In the genomic region with DNA sequence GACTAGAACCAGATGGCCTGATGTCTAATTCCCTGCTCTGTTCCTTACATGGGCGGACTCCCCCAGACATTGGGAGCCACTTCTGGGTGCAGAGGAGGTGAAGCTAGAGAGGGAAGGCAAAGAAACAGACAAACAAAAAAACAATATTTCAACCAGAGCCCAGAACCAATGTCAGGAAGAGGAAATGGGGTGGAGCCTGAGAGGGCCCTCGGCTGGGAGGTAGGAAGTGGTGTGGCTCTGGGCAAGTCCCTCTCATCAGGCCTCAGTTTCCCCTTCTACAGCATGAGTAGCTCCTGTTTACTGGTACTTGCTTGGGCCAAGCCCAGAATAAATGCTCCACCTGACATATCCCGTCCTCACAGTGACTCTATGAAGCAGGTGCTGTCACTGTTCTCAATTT, we compare ENCODE assay signal across 9 cellular contexts. TPM values are rescaled to one million over a fixed set of nuclear protein-coding genes. Genes with fewer than 3 reads are reported as not detected.
DNase-seq lines count a peak whose midpoint lies in the region; ATAC-seq and TF ChIP-seq lines count a peak whose summit lies in the region.
"Had no signal": no experiment of that assay in that cellular context is flagged by ENCODE, and none has a peak within 500 bp of the region (broad histone marks: within the 10 kb centered on the region; RNA-seq: fewer than 3 reads in every experiment).

No MANE protein-coding gene starts in this region.

- POLR2A ChIA-PET in activated naive CD8-positive, alpha-beta T cell treated with anti-CD3 and anti-CD28 coated beads, Interleukin-2, amount 10 ng/mL, durations not matched to agents 7 days and 5 days (lab: Charles Lee) = interaction anchor here (0.8 to 2.8 kb wide), 10 partner anchors 9 to 148 kb away, joined by 4 to 17 read pairs (median 7); partner anchors contain the start of genes CDK9, SH2D3C and TOR2A

- DNase-seq in activated T-cell treated with anti-CD3 and anti-CD28 coated beads, Interleukin-2, amount 50 U/mL, for 72 hours = no peak
- no peak for DNase-seq in activated T-cell treated with anti-CD3 and anti-CD28 coated beads for 4 hours
- DNase-seq in activated naive CD8-positive, alpha-beta T cell treated with anti-CD3 and anti-CD28 coated beads, Interleukin-2, amount 10 ng/mL, durations not matched to agents 7 days and 5 days = no peak
- peak; percentile 37 to 53 for DNase-seq in lung microvascular endothelial cell (ENCODE audit: low read depth in 2 of 2)
- DNase-seq in foreskin keratinocyte = no peak

- H3K27ac ChIP-seq in temporal lobe (ENCODE audit: low read depth, low read length) (peak overlapping the region; percentile 5), foreskin keratinocyte (no peak overlapping the region)

- peak overlapping the region; percentile 85 for H3K27ac Mint-ChIP-seq in activated T-cell treated with anti-CD3 and anti-CD28 coated beads, Interleukin-2, amount 50 U/mL, for 72 hours
- H3K27ac Mint-ChIP-seq in activated naive CD8-positive, alpha-beta T cell treated with anti-CD3 and anti-CD28 coated beads, Interleukin-2, amount 10 ng/mL, durations not matched to agents 7 days and 5 days = peak overlapping the region; percentile 90

- H3K27me3 ChIP-seq in foreskin keratinocyte = peaks cover 11% of the 10 kb centered on the region

- H3K4me1 Mint-ChIP-seq in activated T-cell treated with anti-CD3 and anti-CD28 coated beads, Interleukin-2, amount 50 U/mL, for 72 hours (ENCODE audit: low read depth) = peaks cover 87% of the 10 kb centered on the region
- peaks cover 69% of the 10 kb centered on the region for H3K4me1 Mint-ChIP-seq in activated naive CD8-positive, alpha-beta T cell treated with anti-CD3 and anti-CD28 coated beads, Interleukin-2, amount 10 ng/mL, durations not matched to agents 7 days and 5 days

- no peaks in the 10 kb centered on the region for H3K27me3 Mint-ChIP-seq in activated T-cell treated with anti-CD3 and anti-CD28 coated beads, Interleukin-2, amount 50 U/mL, for 72 hours (ENCODE audit: low read depth)
- H3K27me3 Mint-ChIP-seq in activated naive CD8-positive, alpha-beta T cell treated with anti-CD3 and anti-CD28 coated beads, Interleukin-2, amount 10 ng/mL, durations not matched to agents 7 days and 5 days = no peaks in the 10 kb centered on the region

- no peaks in the 10 kb centered on the region for H3K9me3 Mint-ChIP-seq in activated T-cell treated with anti-CD3 and anti-CD28 coated beads, Interleukin-2, amount 50 U/mL, for 72 hours
- no peaks in the 10 kb centered on the region for H3K9me3 Mint-ChIP-seq in activated naive CD8-positive, alpha-beta T cell treated with anti-CD3 and anti-CD28 coated beads, Interleukin-2, amount 10 ng/mL, durations not matched to agents 7 days and 5 days

- H3K4me3 Mint-ChIP-seq in activated T-cell treated with anti-CD3 and anti-CD28 coated beads, Interleukin-2, amount 50 U/mL, for 72 hours = peak overlapping the region; percentile 64 to 73
- peak overlapping the region; percentile 61 for H3K4me3 Mint-ChIP-seq in activated naive CD8-positive, alpha-beta T cell treated with anti-CD3 and anti-CD28 coated beads, Interleukin-2, amount 10 ng/mL, durations not matched to agents 7 days and 5 days

- H3K36me3 Mint-ChIP-seq in activated T-cell treated with anti-CD3 and anti-CD28 coated beads, Interleukin-2, amount 50 U/mL, for 72 hours (ENCODE audit: insufficient read depth in 2 of 2) = peaks cover 14 to 30% of the 10 kb centered on the region in 2 donors
- H3K36me3 Mint-ChIP-seq in activated naive CD8-positive, alpha-beta T cell treated with anti-CD3 and anti-CD28 coated beads, Interleukin-2, amount 10 ng/mL, durations not matched to agents 7 days and 5 days = peaks cover 54% of the 10 kb centered on the region

- TF ChIP-seq CTCF in foreskin keratinocyte (conservative IDR thresholded peaks at IDR 0.05) = no peak

- ATAC-seq in activated T-cell treated with anti-CD3 and anti-CD28 coated beads, Interleukin-2, amount 50 U/mL, for 72 hours (replicated peaks in 1 of 2) = no peak
- no peak for ATAC-seq in activated naive CD8-positive, alpha-beta T cell treated with anti-CD3 and anti-CD28 coated beads, Interleukin-2, amount 10 ng/mL, durations not matched to agents 7 days and 5 days (ENCODE audit: low read depth)
- ATAC-seq in GM18858 (IDR thresholded peaks at IDR 0.05; ENCODE audit: unreplicated experiment) = no peak
- no peak for ATAC-seq in HG02884 (IDR thresholded peaks at IDR 0.05; ENCODE audit: unreplicated experiment)
- ATAC-seq in foreskin keratinocyte = no peak

- no peaks in the 10 kb centered on the region for H3K4me1 ChIP-seq in foreskin keratinocyte

RNA-seq across cellular contexts. Expression of gene SH2D3C, which starts 11.1 kb away (rescaled TPM):
- 10 to 100 TPM; 59.5 to 65.8 TPM for total RNA-seq in activated T-cell treated with anti-CD3 and anti-CD28 coated beads, Interleukin-2, amount 50 U/mL, for 72 hours
- total RNA-seq in activated naive CD8-positive, alpha-beta T cell treated with anti-CD3 and anti-CD28 coated beads, Interleukin-2, amount 10 ng/mL, durations not matched to agents 7 days and 5 days = 10 to 100 TPM; 64.6 to 67.1 TPM
- total RNA-seq in lung microvascular endothelial cell (56.2 and 72.6 TPM in 2 replicates), temporal lobe (5.4 TPM), foreskin keratinocyte (0.17 and 0.28 TPM in 2 replicates)
- polyA plus RNA-seq in foreskin keratinocyte = 0.16 and 0.28 TPM in 2 replicates

RNA-seq across cellular contexts. Expression of gene CDK9, which starts 18.4 kb away (rescaled TPM):
- 100 to 1,000 TPM in 1 of 2 donors, 10 to 100 TPM in 1; 99.4 to 105 TPM for total RNA-seq in activated T-cell treated with anti-CD3 and anti-CD28 coated beads, Interleukin-2, amount 50 U/mL, for 72 hours
- total RNA-seq in activated naive CD8-positive, alpha-beta T cell treated with anti-CD3 and anti-CD28 coated beads, Interleukin-2, amount 10 ng/mL, durations not matched to agents 7 days and 5 days = 100 to 1,000 TPM; 134 to 136 TPM
- 57.1 and 70.0 TPM in 2 replicates for total RNA-seq in lung microvascular endothelial cell
- total RNA-seq in temporal lobe = 40.1 TPM
- total RNA-seq in foreskin keratinocyte = 43.0 and 44.9 TPM in 2 replicates
- polyA plus RNA-seq in foreskin keratinocyte = 52.9 and 58.9 TPM in 2 replicates

RNA-seq across cellular contexts. Expression of gene TOR2A, which starts 32.3 kb away (rescaled TPM):
- total RNA-seq in activated T-cell treated with anti-CD3 and anti-CD28 coated beads, Interleukin-2, amount 50 U/mL, for 72 hours = 10 to 100 TPM; 12.5 to 16.4 TPM
- 10 to 100 TPM; 21.7 to 24.4 TPM for total RNA-seq in activated naive CD8-positive, alpha-beta T cell treated with anti-CD3 and anti-CD28 coated beads, Interleukin-2, amount 10 ng/mL, durations not matched to agents 7 days and 5 days
- total RNA-seq in lung microvascular endothelial cell (4.8 TPM in 2 replicates), temporal lobe (6.4 TPM), foreskin keratinocyte (9.2 and 10.8 TPM in 2 replicates)
- 16.7 and 18.5 TPM in 2 replicates for polyA plus RNA-seq in foreskin keratinocyte

RNA-seq across cellular contexts. Expression of gene FPGS, which starts 35.3 kb away (rescaled TPM):
- total RNA-seq in activated T-cell treated with anti-CD3 and anti-CD28 coated beads, Interleukin-2, amount 50 U/mL, for 72 hours = 10 to 100 TPM; 53.4 to 57.6 TPM
- total RNA-seq in activated naive CD8-positive, alpha-beta T cell treated with anti-CD3 and anti-CD28 coated beads, Interleukin-2, amount 10 ng/mL, durations not matched to agents 7 days and 5 days = 100 to 1,000 TPM; 108 to 109 TPM
- total RNA-seq in lung microvascular endothelial cell (39.7 and 51.0 TPM in 2 replicates), temporal lobe (17.2 TPM), foreskin keratinocyte (72.6 and 77.1 TPM in 2 replicates)
- polyA plus RNA-seq in foreskin keratinocyte = 82.3 and 83.5 TPM in 2 replicates

RNA-seq across cellular contexts. Expression of gene TTC16, which starts 51.5 kb away (rescaled TPM):
- total RNA-seq in activated T-cell treated with anti-CD3 and anti-CD28 coated beads, Interleukin-2, amount 50 U/mL, for 72 hours = 1 to 10 TPM in 1 of 2 donors, under 1 TPM in 1; 0.55 to 5.3 TPM
- 1 to 10 TPM; 4.4 to 5.3 TPM for total RNA-seq in activated naive CD8-positive, alpha-beta T cell treated with anti-CD3 and anti-CD28 coated beads, Interleukin-2, amount 10 ng/mL, durations not matched to agents 7 days and 5 days
- not detected in 2 replicates for total RNA-seq in lung microvascular endothelial cell
- not detected for total RNA-seq in temporal lobe
- total RNA-seq in foreskin keratinocyte = not detected in 2 replicates
- polyA plus RNA-seq in foreskin keratinocyte = not detected in 2 replicates
- total RNA-seq: NCI-H460 had no signal

Comparison
In these comparisons a context has a peak if more than half of its experiments do, and no peak if none do; other contexts are left out.
1. DNase-seq: peak in lung microvascular endothelial cell (2 of 2); none in activated T-cell treated with anti-CD3 and anti-CD28 coated beads, Interleukin-2, amount 50 U/mL, for 72 hours (0 of 2), activated T-cell treated with anti-CD3 and anti-CD28 coated beads for 4 hours (single experiment), activated naive CD8-positive, alpha-beta T cell treated with anti-CD3 and anti-CD28 coated beads, Interleukin-2, amount 10 ng/mL, durations not matched to agents 7 days and 5 days (single experiment) and foreskin keratinocyte (0 of 2).